In genomic region chr20:19072988-19073387, GRCh38 we compare ENCODE assay signal across 26 cellular contexts.
"Had no signal": no experiment of that assay in that cellular context is flagged by ENCODE, and none has a peak within 500 bp of the region (broad histone marks: within the 10 kb centered on the region; RNA-seq: fewer than 3 reads in every experiment).

No MANE protein-coding gene starts in this region.

- DNase-seq: naive thymus-derived CD4-positive, alpha-beta T cell; natural killer cell; nucleus accumbens; ovary; posterior cingulate gyrus; right lobe of liver; sigmoid colon; stimulated activated CD4-positive, alpha-beta T cell treated with anti-CD3 and anti-CD28 coated beads, Interleukin-15, amount 100 ng/mL, for 24 hours; stimulated activated CD4-positive, alpha-beta T cell treated with anti-CD3 and anti-CD28 coated beads, Interleukin-2, amount 100 ng/mL, for 24 hours; stimulated activated CD4-positive, alpha-beta T cell treated with anti-CD3 and anti-CD28 coated beads, Interleukin-2, amount 100 ng/mL, for 48 hours; stimulated activated CD4-positive, alpha-beta T cell treated with anti-CD3 and anti-CD28 coated beads, Interleukin-4, amount 100 ng/mL, for 24 hours; stimulated activated naive B cell treated with anti-CD40 and anti-IgM and Interleukin-4, amounts not matched to agents 10 μg/mL and 1 μg/mL and 100 μg/mL, for 72 hours; stimulated activated naive CD4-positive, alpha-beta T cell treated with Interleukin-2 at 50 U/mL for 16 hours; stomach; thyroid gland; trophoblast cell; upper lobe of left lung had no signal

- H3K9me3 Mint-ChIP-seq: natural killer cell had no signal

- H3K27me3 Mint-ChIP-seq: stimulated activated naive CD8-positive, alpha-beta T cell treated with anti-CD3 and anti-CD28 coated beads, Interleukin-15, Interleukin-2, amounts not matched to agents 100 ng/mL and 50 ng/mL, for 24 hours had no signal

- H3K9me3 ChIP-seq: ovary, right atrium auricular region, right lobe of liver, sigmoid colon, stomach, thoracic aorta, thyroid gland, tibial nerve, upper lobe of left lung, vagina had no signal

- H3K36me3 ChIP-seq: ovary, right atrium auricular region, right lobe of liver, sigmoid colon, stomach, thoracic aorta, thyroid gland, tibial nerve, upper lobe of left lung, vagina had no signal

- H3K36me3 Mint-ChIP-seq: natural killer cell; stimulated activated effector memory CD8-positive, alpha-beta T cell treated with anti-CD3 and anti-CD28 coated beads, Interleukin-12 subunit alpha, Interleukin-12 subunit beta, amount 100 ng/mL, for 72 hours had no signal

- H3K27me3 ChIP-seq: ovary, right atrium auricular region, right lobe of liver, sigmoid colon, stomach, thyroid gland, tibial nerve, upper lobe of left lung, vagina had no signal

- ATAC-seq: naive thymus-derived CD4-positive, alpha-beta T cell; natural killer cell; right lobe of liver; stimulated activated effector memory CD8-positive, alpha-beta T cell treated with anti-CD3 and anti-CD28 coated beads, Interleukin-12 subunit alpha, Interleukin-12 subunit beta, amount 100 ng/mL, for 72 hours; stimulated activated naive B cell treated with anti-CD40 and anti-IgM and Interleukin-4, amounts not matched to agents 10 μg/mL and 1 μg/mL and 100 μg/mL, for 72 hours had no signal

- H3K27ac ChIP-seq: ovary, parathyroid adenoma, right atrium auricular region, right lobe of liver, sigmoid colon, stomach, thoracic aorta, thyroid gland, tibial nerve, upper lobe of left lung, vagina had no signal

- H3K4me3 ChIP-seq: ovary, right atrium auricular region, right lobe of liver, sigmoid colon, stomach, thoracic aorta, thyroid gland, tibial nerve, upper lobe of left lung, vagina had no signal

- H3K4me3 Mint-ChIP-seq: nephron; stimulated activated effector memory CD8-positive, alpha-beta T cell treated with anti-CD3 and anti-CD28 coated beads, Interleukin-12 subunit alpha, Interleukin-12 subunit beta, amount 100 ng/mL, for 72 hours; stimulated activated naive B cell treated with anti-CD40 and anti-IgM and Interleukin-4, amounts not matched to agents 10 μg/mL and 1 μg/mL and 100 μg/mL, for 72 hours; stimulated activated naive CD8-positive, alpha-beta T cell treated with anti-CD3 and anti-CD28 coated beads, Interleukin-15, Interleukin-2, amounts not matched to agents 100 ng/mL and 50 ng/mL, for 24 hours had no signal

- H3K79me2 ChIP-seq: parathyroid adenoma had no signal

- H3K4me1 ChIP-seq: parathyroid adenoma, right atrium auricular region, right lobe of liver, sigmoid colon, stomach, thyroid gland, tibial nerve, upper lobe of left lung, vagina had no signal

- H3K4me1 Mint-ChIP-seq: stimulated activated effector memory CD8-positive, alpha-beta T cell treated with anti-CD3 and anti-CD28 coated beads, Interleukin-12 subunit alpha, Interleukin-12 subunit beta, amount 100 ng/mL, for 72 hours had no signal

- H3K27ac Mint-ChIP-seq: naive thymus-derived CD4-positive, alpha-beta T cell; nephron; progenitor cell of endocrine pancreas; stimulated activated effector memory CD8-positive, alpha-beta T cell treated with anti-CD3 and anti-CD28 coated beads, Interleukin-12 subunit alpha, Interleukin-12 subunit beta, amount 100 ng/mL, for 72 hours; stimulated activated naive B cell treated with anti-CD40 and anti-IgM and Interleukin-4, amounts not matched to agents 10 μg/mL and 1 μg/mL and 100 μg/mL, for 72 hours; stimulated activated naive CD8-positive, alpha-beta T cell treated with anti-CD3 and anti-CD28 coated beads, Interleukin-15, Interleukin-2, amounts not matched to agents 100 ng/mL and 50 ng/mL, for 24 hours had no signal
